9 cellular contexts compared by ENCODE assay signal in the genomic region with DNA sequence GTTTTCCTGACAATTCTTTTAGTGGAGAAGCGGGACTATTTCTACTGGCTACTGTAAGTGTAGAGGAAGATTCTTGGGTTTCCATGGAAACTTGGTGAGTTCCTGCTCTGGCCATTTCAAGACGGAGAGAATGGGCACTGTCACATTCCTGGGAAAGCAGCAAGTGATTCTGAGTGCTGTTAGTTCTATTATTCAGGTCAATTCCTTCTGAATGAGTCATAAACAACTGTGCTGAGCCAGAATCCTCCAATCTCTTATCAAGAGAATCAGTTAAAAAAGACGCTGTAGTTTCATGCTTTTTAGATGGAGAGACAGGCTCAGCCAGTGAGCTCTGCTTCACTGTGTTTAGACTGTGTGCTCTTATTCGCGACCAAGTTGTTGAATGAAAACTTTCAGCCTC. TPM values are rescaled to one million over a fixed set of nuclear protein-coding genes. Genes with fewer than 3 reads are reported as not detected.
DNase-seq lines count a peak whose midpoint lies in the region; ATAC-seq and TF ChIP-seq lines count a peak whose summit lies in the region.
"Had no signal": no experiment of that assay in that cellular context is flagged by ENCODE, and none has a peak within 500 bp of the region (broad histone marks: within the 10 kb centered on the region; RNA-seq: fewer than 3 reads in every experiment).

No MANE protein-coding gene starts in this region.

- CTCF ChIA-PET in CD8-positive, alpha-beta T cell (lab: Charles Lee), result no interaction called here

- no peaks in the 10 kb centered on the region for H3K9me3 ChIP-seq in CD8-positive, alpha-beta T cell (ENCODE audit: low read length)
- H3K9me3 ChIP-seq in ectodermal cell (ENCODE audit: control insufficient read depth, low read length) (no peaks in the 10 kb centered on the region), BE2C (no peaks in the 10 kb centered on the region)

- H3K27me3 ChIP-seq in CD8-positive, alpha-beta T cell (ENCODE audit: insufficient read depth, low read length), result no peaks in the 10 kb centered on the region
- H3K27me3 ChIP-seq in ectodermal cell (ENCODE audit: control insufficient read depth, insufficient read depth, low read length, poor library complexity, severe bottlenecking) (no peaks in the 10 kb centered on the region), BE2C (no peaks in the 10 kb centered on the region)

- H3K27ac Mint-ChIP-seq in CD8-positive, alpha-beta T cell, result peak overlapping the region; percentile 25
- peak overlapping the region in 6 of 10 donors; percentile 4 to 58 (median 51) for H3K27ac Mint-ChIP-seq in naive thymus-derived CD8-positive, alpha-beta T cell

- peaks cover 19% of the 10 kb centered on the region for H3K36me3 ChIP-seq in CD8-positive, alpha-beta T cell (ENCODE audit: insufficient read depth, low read length)
- H3K36me3 ChIP-seq in ectodermal cell (ENCODE audit: control insufficient read depth, insufficient read depth, low read length) (peaks cover 35% of the 10 kb centered on the region), BE2C (no peaks in the 10 kb centered on the region; the same call in 1 of the 2 replicates)

- peaks cover 69% of the 10 kb centered on the region for H3K36me3 Mint-ChIP-seq in CD8-positive, alpha-beta T cell
- H3K36me3 Mint-ChIP-seq in naive thymus-derived CD8-positive, alpha-beta T cell, result peaks cover 11 to 88% (median 29%) of the 10 kb centered on the region in 3 donors

- peaks cover 59% of the 10 kb centered on the region for H3K4me1 Mint-ChIP-seq in CD8-positive, alpha-beta T cell (ENCODE audit: low read depth)
- peaks cover 14 to 60% (median 47%) of the 10 kb centered on the region in 4 donors for H3K4me1 Mint-ChIP-seq in naive thymus-derived CD8-positive, alpha-beta T cell

- WGBS in ectodermal cell, 2 experiments, result 57 to 60% methylated on average over 5 of the region's 5 CpGs

- no peaks in the 10 kb centered on the region for H3K27me3 Mint-ChIP-seq in CD8-positive, alpha-beta T cell (ENCODE audit: low read depth)
- no peaks in the 10 kb centered on the region for H3K27me3 Mint-ChIP-seq in naive thymus-derived CD8-positive, alpha-beta T cell
- H3K27me3 Mint-ChIP-seq: central memory CD8-positive, alpha-beta T cell had no signal

- H3K4me3 ChIP-seq in CD8-positive, alpha-beta T cell (ENCODE audit: low read depth, low read length), result no peak overlapping the region
- H3K4me3 ChIP-seq in ectodermal cell (ENCODE audit: insufficient read depth, low read depth, low read length), result no peak overlapping the region
- H3K4me3 ChIP-seq in BE2C (ENCODE audit: low read depth, low read length), result no peak overlapping the region

- ATAC-seq in CD8-positive, alpha-beta T cell, result no peak
- no peak for ATAC-seq in naive thymus-derived CD8-positive, alpha-beta T cell
- no peak for ATAC-seq in GM19397 (IDR thresholded peaks at IDR 0.05; ENCODE audit: unreplicated experiment)
- no peak for ATAC-seq in stimulated activated naive CD8-positive, alpha-beta T cell treated with anti-CD3 and anti-CD28 coated beads, Interleukin-15, Interleukin-2, amounts not matched to agents 100 U/mL and 50 U/mL, for 24 hours

- no peak overlapping the region for H3K27ac ChIP-seq in CD8-positive, alpha-beta T cell (ENCODE audit: low read depth, low read length)
- peak overlapping the region; percentile 41 for H3K27ac ChIP-seq in ectodermal cell (ENCODE audit: insufficient read depth, low read depth, low read length, poor library complexity, severe bottlenecking)

- no peak for TF ChIP-seq CTCF in CD8-positive, alpha-beta T cell (IDR thresholded peaks at IDR 0.05)
- TF ChIP-seq CTCF in BE2C (IDR thresholded peaks at IDR 0.05; ENCODE audit: low read depth, low read length), result no peak

- no peak for DNase-seq in CD8-positive, alpha-beta T cell
- DNase-seq in M059J (ENCODE audit: low read depth) (peak; percentile 98), NCI-H1092 (lab: John Stamatoyannopoulos, UW) (no peak), BE2C (no peak)
- no peak for DNase-seq in naive thymus-derived CD8-positive, alpha-beta T cell
- DNase-seq in stimulated activated naive CD8-positive, alpha-beta T cell treated with anti-CD3 and anti-CD28 coated beads, Interleukin-15, Interleukin-2, amounts not matched to agents 100 U/mL and 50 U/mL, for 24 hours, result no peak

- H3K4me3 Mint-ChIP-seq in CD8-positive, alpha-beta T cell, result no peak overlapping the region
- H3K4me3 Mint-ChIP-seq in naive thymus-derived CD8-positive, alpha-beta T cell, result peak overlapping the region in 2 of 10 donors; percentile 15 to 62
- H3K4me3 Mint-ChIP-seq: central memory CD8-positive, alpha-beta T cell had no signal

- intact Hi-C loops in CD8-positive, alpha-beta T cell (cut with DNase I, micrococcal nuclease), result no loop called here

- no peaks in the 10 kb centered on the region for H3K9me3 Mint-ChIP-seq in CD8-positive, alpha-beta T cell
- H3K9me3 Mint-ChIP-seq in naive thymus-derived CD8-positive, alpha-beta T cell, result peaks cover 0 to 3% (median 0%) of the 10 kb centered on the region in 9 donors
- H3K9me3 Mint-ChIP-seq: central memory CD8-positive, alpha-beta T cell had no signal

- peaks cover 23% of the 10 kb centered on the region for H3K4me1 ChIP-seq in CD8-positive, alpha-beta T cell (ENCODE audit: insufficient read depth, low read length)
- peaks cover 4% of the 10 kb centered on the region for H3K4me1 ChIP-seq in ectodermal cell (ENCODE audit: control insufficient read depth, insufficient read depth, low read length)
- no peaks in the 10 kb centered on the region for H3K4me1 ChIP-seq in BE2C

- POLR2A ChIA-PET in CD8-positive, alpha-beta T cell (lab: Charles Lee), result no interaction called here
- POLR2A ChIA-PET in naive thymus-derived CD8-positive, alpha-beta T cell (lab: Charles Lee), result no interaction called here

RNA-seq across cellular contexts. Expression of a gene that starts 19.6 kb away (rescaled TPM):
- total RNA-seq in CD8-positive, alpha-beta T cell, result 10 to 100 TPM; 21.5 to 29.6 TPM
- 13.1 and 22.2 TPM in 2 replicates for total RNA-seq in M059J (2014; rRNA removed; shearing (Covaris generic))
- 25.7 TPM for polyA plus RNA-seq in ectodermal cell (2013, experiment 1 of 4)
- 27.3 TPM for polyA plus RNA-seq in ectodermal cell (2013, experiment 2 of 4)
- polyA plus RNA-seq in ectodermal cell (2013, experiment 3 of 4), result 19.8 TPM
- polyA plus RNA-seq in ectodermal cell (2013, experiment 4 of 4), result 24.6 TPM
- 10 to 100 TPM; 70.7 to 71.9 TPM for total RNA-seq in naive thymus-derived CD8-positive, alpha-beta T cell
- polyA plus RNA-seq in naive thymus-derived CD8-positive, alpha-beta T cell, result 10 to 100 TPM; 15.3 to 28.5 (median 17.5) TPM
- polyA plus RNA-seq in BE2C (2012; ENCODE audit: insufficient read depth, insufficient read length, low read depth), result 8.7 TPM

RNA-seq across cellular contexts. Expression of a gene that starts 51.1 kb away (rescaled TPM):
- 1 to 10 TPM; 6.9 to 8.8 TPM for total RNA-seq in CD8-positive, alpha-beta T cell
- total RNA-seq in M059J (2014; rRNA removed; shearing (Covaris generic)), result 62.0 and 71.7 TPM in 2 replicates
- polyA plus RNA-seq in ectodermal cell (2013, experiment 1 of 4), result 52.4 TPM
- polyA plus RNA-seq in ectodermal cell (2013, experiment 2 of 4), result 45.5 TPM
- 40.8 TPM for polyA plus RNA-seq in ectodermal cell (2013, experiment 3 of 4)
- polyA plus RNA-seq in ectodermal cell (2013, experiment 4 of 4), result 42.1 TPM
- total RNA-seq in naive thymus-derived CD8-positive, alpha-beta T cell, result 1 to 10 TPM; 1.8 to 1.9 TPM
- polyA plus RNA-seq in naive thymus-derived CD8-positive, alpha-beta T cell, result 1 to 10 TPM; 2.5 to 4.7 (median 3.1) TPM
- 0.54 TPM for polyA plus RNA-seq in BE2C (2012; ENCODE audit: insufficient read depth, insufficient read length, low read depth)
